In genomic region chr11:119121811-119122124, GRCh38 we compare ENCODE assay signal across 8 cellular contexts. TPM values are rescaled to one million over a fixed set of nuclear protein-coding genes. Genes with fewer than 3 reads are reported as not detected.
DNase-seq lines count a peak whose midpoint lies in the region; ATAC-seq and TF ChIP-seq lines count a peak whose summit lies in the region.

No MANE protein-coding gene starts in this region.

- no peaks in the 10 kb centered on the region for H3K27me3 ChIP-seq in thoracic aorta (replicated peaks; ENCODE audit: insufficient read depth)

- no peak for ATAC-seq in WTC11
- peak; percentile 6 for ATAC-seq in thoracic aorta (ENCODE audit: insufficient number of reproducible peaks, low FRiP score, low read depth)

- no peaks in the 10 kb centered on the region for H3K27me3 Mint-ChIP-seq in activated naive CD4-positive, alpha-beta T cell treated with anti-CD3 and anti-CD28 coated beads, Interleukin-2, amount 10 ng/mL, durations not matched to agents 7 days and 5 days
- H3K27me3 Mint-ChIP-seq in WTC11 (ENCODE audit: low read depth) = no peaks in the 10 kb centered on the region; the same call in 1 of the 2 replicates

- H3K4me3 ChIP-seq in iPS-18c (ENCODE audit: insufficient read depth, low read depth, low read length) (peak overlapping the region; percentile 100), thoracic aorta (peak overlapping the region; percentile 73)

- peaks cover 42% of the 10 kb centered on the region for H3K4me1 Mint-ChIP-seq in activated naive CD4-positive, alpha-beta T cell treated with anti-CD3 and anti-CD28 coated beads, Interleukin-2, amount 10 ng/mL, durations not matched to agents 7 days and 5 days
- H3K4me1 Mint-ChIP-seq in WTC11 = peaks cover 19% of the 10 kb centered on the region

- peak overlapping the region; percentile 64 for H3K27ac Mint-ChIP-seq in activated naive CD4-positive, alpha-beta T cell treated with anti-CD3 and anti-CD28 coated beads, Interleukin-2, amount 10 ng/mL, durations not matched to agents 7 days and 5 days
- peak overlapping the region; percentile 96 for H3K27ac Mint-ChIP-seq in WTC11

- H3K9me3 ChIP-seq in iPS-18c (ENCODE audit: control insufficient read depth, insufficient read depth, low read length) = no peaks in the 10 kb centered on the region
- H3K9me3 ChIP-seq in thoracic aorta = no peaks in the 10 kb centered on the region

- H3K4me1 ChIP-seq in thoracic aorta (ENCODE audit: control insufficient read depth in 1 of 2, low read depth in 2 of 2) = peaks cover 8 to 16% of the 10 kb centered on the region in 2 donors

- DNase-seq in activated naive CD4-positive, alpha-beta T cell treated with anti-CD3 and anti-CD28 coated beads, Interleukin-2, amount 10 ng/mL, durations not matched to agents 7 days and 5 days = no peak
- no peak for DNase-seq in activated naive CD4-positive, alpha-beta T cell treated with anti-CD3 and anti-CD28 coated beads, Interleukin-2, amount 50 U/mL, for 16 hours
- no peak for DNase-seq in WTC11 (ENCODE audit: low spot score)
- DNase-seq in thoracic aorta (ENCODE audit: low spot score) = no peak
- no peak for DNase-seq in HuH-7.5 (ENCODE audit: low spot score)
- no peak for DNase-seq in SW 1271 (lab: John Stamatoyannopoulos, UW)
- no peak for DNase-seq in anterior cingulate cortex (lab: John Stamatoyannopoulos, UW)

- peak overlapping the region; percentile 87 for H3K4me3 Mint-ChIP-seq in activated naive CD4-positive, alpha-beta T cell treated with anti-CD3 and anti-CD28 coated beads, Interleukin-2, amount 10 ng/mL, durations not matched to agents 7 days and 5 days
- peak overlapping the region; percentile 97 for H3K4me3 Mint-ChIP-seq in WTC11

- H3K36me3 Mint-ChIP-seq in activated naive CD4-positive, alpha-beta T cell treated with anti-CD3 and anti-CD28 coated beads, Interleukin-2, amount 10 ng/mL, durations not matched to agents 7 days and 5 days = peaks cover 31% of the 10 kb centered on the region
- H3K36me3 Mint-ChIP-seq in WTC11 = peaks cover 11% of the 10 kb centered on the region

- TF ChIP-seq CTCF in WTC11 (IDR thresholded peaks at IDR 0.05) = no peak
- TF ChIP-seq CTCF in thoracic aorta (IDR thresholded peaks at IDR 0.05) = no peak

- peaks cover 10% of the 10 kb centered on the region for H3K36me3 ChIP-seq in thoracic aorta

- no peaks in the 10 kb centered on the region for H3K9me3 Mint-ChIP-seq in activated naive CD4-positive, alpha-beta T cell treated with anti-CD3 and anti-CD28 coated beads, Interleukin-2, amount 10 ng/mL, durations not matched to agents 7 days and 5 days
- H3K9me3 Mint-ChIP-seq in WTC11 = no peaks in the 10 kb centered on the region

- POLR2A ChIA-PET in WTC11 (lab: Charles Lee) = interaction anchor here (0.7 to 1.0 kb wide), 6 partner anchors 12 to 81 kb away, joined by 3 to 7 read pairs (median 5); partner anchors contain the start of genes C2CD2L and HMBS

- CTCF ChIA-PET in activated naive CD4-positive, alpha-beta T cell treated with anti-CD3 and anti-CD28 coated beads, Interleukin-2, amount 10 ng/mL, durations not matched to agents 7 days and 5 days (lab: Charles Lee) = interaction anchor here (0.7 to 1.4 kb wide), 6 partner anchors 12 to 160 kb away, joined by 3 to 4 read pairs (median 3); partner anchors contain the start of genes C2CD2L and VPS11
- CTCF ChIA-PET in WTC11 (lab: Charles Lee) = interaction anchor here (0.7 to 2.0 kb wide), 14 partner anchors 10 to 259 kb away, joined by 3 to 11 read pairs (median 4); partner anchors contain the start of gene NLRX1

- peak overlapping the region in 1 of 2 donors; percentile 25 for H3K27ac ChIP-seq in thoracic aorta

TF ChIP-seq in WTC11, 78 proteins besides CTCF, POLR2A, EP300 and RAD21:
- TF ChIP-seq JUN (CRISPR knock-in tag; IDR thresholded peaks at IDR 0.05) = 0 out of 2 replicates have a peak, but pooled peaks have one; percentile 34
- no peak for TF ChIP-seq NR1H2 (CRISPR knock-in tag; IDR thresholded peaks at IDR 0.05)
- TF ChIP-seq ELF4 (CRISPR knock-in tag; IDR thresholded peaks at IDR 0.05; ENCODE audit: low read depth) = no peak
- no peak for TF ChIP-seq FOXP1 (CRISPR knock-in tag; IDR thresholded peaks at IDR 0.05; ENCODE audit: borderline replicate concordance)
- TF ChIP-seq ZNF121 (CRISPR knock-in tag; IDR thresholded peaks at IDR 0.05) = no peak
- TF ChIP-seq, protein P1, sequence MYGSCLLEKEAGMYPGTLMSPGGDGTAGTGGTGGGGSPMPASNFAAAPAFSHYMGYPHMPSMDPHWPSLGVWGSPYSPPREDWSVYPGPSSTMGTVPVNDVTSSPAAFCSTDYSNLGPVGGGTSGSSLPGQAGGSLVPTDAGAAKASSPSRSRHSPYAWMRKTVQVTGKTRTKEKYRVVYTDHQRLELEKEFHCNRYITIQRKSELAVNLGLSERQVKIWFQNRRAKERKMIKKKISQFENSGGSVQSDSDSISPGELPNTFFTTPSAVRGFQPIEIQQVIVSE (CRISPR knock-in tag; IDR thresholded peaks at IDR 0.05; ENCODE audit: borderline replicate concordance) = no peak
- TF ChIP-seq, protein P2, sequence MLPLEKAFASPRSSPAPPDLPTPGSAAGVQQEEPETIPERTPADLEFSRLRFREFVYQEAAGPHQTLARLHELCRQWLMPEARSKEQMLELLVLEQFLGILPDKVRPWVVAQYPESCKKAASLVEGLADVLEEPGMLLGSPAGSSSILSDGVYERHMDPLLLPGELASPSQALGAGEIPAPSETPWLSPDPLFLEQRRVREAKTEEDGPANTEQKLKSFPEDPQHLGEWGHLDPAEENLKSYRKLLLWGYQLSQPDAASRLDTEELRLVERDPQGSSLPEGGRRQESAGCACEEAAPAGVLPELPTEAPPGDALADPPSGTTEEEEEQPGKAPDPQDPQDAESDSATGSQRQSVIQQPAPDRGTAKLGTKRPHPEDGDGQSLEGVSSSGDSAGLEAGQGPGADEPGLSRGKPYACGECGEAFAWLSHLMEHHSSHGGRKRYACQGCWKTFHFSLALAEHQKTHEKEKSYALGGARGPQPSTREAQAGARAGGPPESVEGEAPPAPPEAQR (CRISPR knock-in tag; IDR thresholded peaks at IDR 0.05) = no peak
- TF ChIP-seq ETV6 (CRISPR knock-in tag; IDR thresholded peaks at IDR 0.05) = no peak
- no peak for TF ChIP-seq HMGXB4 (CRISPR knock-in tag; IDR thresholded peaks at IDR 0.05)
- TF ChIP-seq PRRX2 (CRISPR knock-in tag; IDR thresholded peaks at IDR 0.05) = no peak
- TF ChIP-seq OVOL2 (CRISPR knock-in tag; IDR thresholded peaks at IDR 0.05; ENCODE audit: borderline replicate concordance) = no peak
- peak; percentile 6; the same call in 1 of the 2 replicates for TF ChIP-seq SMAD3 (CRISPR knock-in tag; IDR thresholded peaks at IDR 0.05; ENCODE audit: borderline replicate concordance)
- TF ChIP-seq, protein P3, sequence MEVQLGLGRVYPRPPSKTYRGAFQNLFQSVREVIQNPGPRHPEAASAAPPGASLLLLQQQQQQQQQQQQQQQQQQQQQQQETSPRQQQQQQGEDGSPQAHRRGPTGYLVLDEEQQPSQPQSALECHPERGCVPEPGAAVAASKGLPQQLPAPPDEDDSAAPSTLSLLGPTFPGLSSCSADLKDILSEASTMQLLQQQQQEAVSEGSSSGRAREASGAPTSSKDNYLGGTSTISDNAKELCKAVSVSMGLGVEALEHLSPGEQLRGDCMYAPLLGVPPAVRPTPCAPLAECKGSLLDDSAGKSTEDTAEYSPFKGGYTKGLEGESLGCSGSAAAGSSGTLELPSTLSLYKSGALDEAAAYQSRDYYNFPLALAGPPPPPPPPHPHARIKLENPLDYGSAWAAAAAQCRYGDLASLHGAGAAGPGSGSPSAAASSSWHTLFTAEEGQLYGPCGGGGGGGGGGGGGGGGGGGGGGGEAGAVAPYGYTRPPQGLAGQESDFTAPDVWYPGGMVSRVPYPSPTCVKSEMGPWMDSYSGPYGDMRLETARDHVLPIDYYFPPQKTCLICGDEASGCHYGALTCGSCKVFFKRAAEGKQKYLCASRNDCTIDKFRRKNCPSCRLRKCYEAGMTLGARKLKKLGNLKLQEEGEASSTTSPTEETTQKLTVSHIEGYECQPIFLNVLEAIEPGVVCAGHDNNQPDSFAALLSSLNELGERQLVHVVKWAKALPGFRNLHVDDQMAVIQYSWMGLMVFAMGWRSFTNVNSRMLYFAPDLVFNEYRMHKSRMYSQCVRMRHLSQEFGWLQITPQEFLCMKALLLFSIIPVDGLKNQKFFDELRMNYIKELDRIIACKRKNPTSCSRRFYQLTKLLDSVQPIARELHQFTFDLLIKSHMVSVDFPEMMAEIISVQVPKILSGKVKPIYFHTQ (CRISPR knock-in tag; IDR thresholded peaks at IDR 0.05) = no peak
- no peak for TF ChIP-seq ESRRA (CRISPR knock-in tag; IDR thresholded peaks at IDR 0.05; ENCODE audit: borderline replicate concordance)
- 0 out of 2 replicates have a peak, but pooled peaks have one; percentile 5 for TF ChIP-seq TEAD1 (CRISPR knock-in tag; IDR thresholded peaks at IDR 0.05)
TF ChIP-seq in WTC11: peak in this region for 3.

RNA-seq across cellular contexts. Expression of gene HINFP, which starts 0.4 kb away (rescaled TPM):
- 34.0 to 37.1 TPM (median 35.4 TPM) in 3 replicates for total RNA-seq in WTC11 (2021)
- total RNA-seq in thoracic aorta = 10 to 100 TPM; 13.4 to 34.7 TPM

RNA-seq across cellular contexts. Expression of gene C2CD2L, which starts 14.6 kb away (rescaled TPM):
- total RNA-seq in WTC11 (2021) (3.4 to 6.4 TPM (median 4.4 TPM) in 3 replicates), thoracic aorta (10 to 100 TPM; 10.0 to 13.4 TPM)

RNA-seq across cellular contexts. Expression of gene DPAGT1, which starts 20.1 kb away (rescaled TPM):
- 59.6 to 64.6 TPM (median 63.5 TPM) in 3 replicates for total RNA-seq in WTC11 (2021)
- 10 to 100 TPM; 21.4 to 44.3 TPM for total RNA-seq in thoracic aorta

RNA-seq across cellular contexts. Expression of gene ABCG4, which starts 27.1 kb away (rescaled TPM):
- 1.9 to 4.4 TPM (median 2.1 TPM) in 3 replicates for total RNA-seq in WTC11 (2021)
- total RNA-seq in thoracic aorta = 1 to 10 TPM in 1 of 2 donors, not detected in 1; 1.6 TPM

RNA-seq across cellular contexts. Expression of gene HMBS, which starts 37.1 kb away (rescaled TPM):
- total RNA-seq in WTC11 (2021) (55.4 to 64.4 TPM (median 62.3 TPM) in 3 replicates), thoracic aorta (10 to 100 TPM in 1 of 2 donors, 1 to 10 TPM in 1; 5.7 to 27.2 TPM)
